Comparison of ENCODE assay signal across 1 cellular context in the genomic region with DNA sequence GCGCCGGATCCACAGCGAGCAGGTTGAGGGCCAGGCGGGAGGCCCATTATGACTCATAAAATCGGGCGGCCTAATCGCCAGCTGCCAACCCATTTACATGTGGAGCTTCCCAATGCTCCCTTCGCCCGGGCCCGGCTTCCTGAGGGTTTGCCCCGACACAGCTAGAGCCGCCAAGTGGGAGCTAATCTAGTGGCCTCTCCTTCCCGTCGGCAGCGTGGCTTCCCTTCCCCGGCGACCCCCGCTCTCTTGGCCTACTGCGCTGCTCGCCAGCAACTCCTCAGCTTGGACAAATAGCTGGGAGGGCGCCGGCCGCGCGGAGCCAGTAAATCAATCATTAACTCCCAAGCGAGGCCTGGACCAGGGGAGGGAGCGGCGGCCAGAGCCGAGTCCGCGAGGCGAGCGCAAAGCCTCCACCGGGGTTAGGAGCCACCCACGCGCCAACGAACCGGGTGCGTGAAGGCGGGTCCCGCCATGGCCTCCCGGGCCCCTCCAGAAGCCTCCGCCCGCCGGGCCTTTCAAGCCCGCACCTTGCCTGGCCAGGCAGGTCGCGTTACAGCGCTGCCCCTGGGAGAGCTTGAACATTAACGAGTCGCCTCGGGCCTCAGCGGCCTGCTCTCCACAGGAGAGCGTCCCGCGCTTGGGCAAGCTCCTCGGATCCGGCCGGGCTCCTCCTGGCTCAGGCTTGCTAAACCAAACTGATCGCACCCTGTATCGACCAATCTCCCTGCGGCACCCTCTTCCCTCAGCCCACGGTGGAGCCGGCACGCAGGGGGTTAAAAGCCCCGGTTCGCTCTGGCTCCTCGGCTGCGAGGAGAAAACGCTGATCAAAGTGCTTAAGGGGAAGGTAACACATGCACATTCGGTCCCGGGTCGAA.
A peak's percentile ranks its signal among the peaks of the same experiment; 100 is the strongest.
TF ChIP-seq lines count a peak whose summit lies in the region.

No MANE protein-coding gene starts in this region.

TF ChIP-seq in HEK293, 187 proteins besides CTCF, POLR2A, EP300 and RAD21 (continued from another document):
- TF ChIP-seq, protein P1, sequence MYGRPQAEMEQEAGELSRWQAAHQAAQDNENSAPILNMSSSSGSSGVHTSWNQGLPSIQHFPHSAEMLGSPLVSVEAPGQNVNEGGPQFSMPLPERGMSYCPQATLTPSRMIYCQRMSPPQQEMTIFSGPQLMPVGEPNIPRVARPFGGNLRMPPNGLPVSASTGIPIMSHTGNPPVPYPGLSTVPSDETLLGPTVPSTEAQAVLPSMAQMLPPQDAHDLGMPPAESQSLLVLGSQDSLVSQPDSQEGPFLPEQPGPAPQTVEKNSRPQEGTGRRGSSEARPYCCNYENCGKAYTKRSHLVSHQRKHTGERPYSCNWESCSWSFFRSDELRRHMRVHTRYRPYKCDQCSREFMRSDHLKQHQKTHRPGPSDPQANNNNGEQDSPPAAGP (tag by site-specific recombination; IDR thresholded peaks at IDR 0.05), result peak; percentile 33
- TF ChIP-seq ZNF621 (tag by site-specific recombination; IDR thresholded peaks at IDR 0.05) (no peak), ZNF155 (tag by site-specific recombination; IDR thresholded peaks at IDR 0.05) (no peak), ZNF146 (tag by site-specific recombination; IDR thresholded peaks at IDR 0.05) (no peak), ZNF514 (tag by site-specific recombination; IDR thresholded peaks at IDR 0.05) (no peak), ZNF423 (tag by site-specific recombination; IDR thresholded peaks at IDR 0.05) (peak; percentile 37; the same call in 1 of the 2 replicates), ZNF16 (tag by site-specific recombination; IDR thresholded peaks at IDR 0.05; ENCODE audit: low read depth) (no peak), ZNF549 (tag by site-specific recombination; IDR thresholded peaks at IDR 0.05) (no peak), ZNF544 (tag by site-specific recombination; IDR thresholded peaks at IDR 0.05) (no peak), ZNF23 (tag by site-specific recombination; IDR thresholded peaks at IDR 0.05; ENCODE audit: borderline replicate concordance) (no peak), ZNF626 (tag by site-specific recombination; IDR thresholded peaks at IDR 0.05) (no peak), ZNF394 (tag by site-specific recombination; IDR thresholded peaks at IDR 0.05; ENCODE audit: borderline replicate concordance) (peak; percentile 46; the same call in 1 of the 2 replicates), OSR2 (tag by site-specific recombination; IDR thresholded peaks at IDR 0.05) (peak; percentile 59), ZNF558 (tag by site-specific recombination; IDR thresholded peaks at IDR 0.05) (no peak), ZNF248 (tag by site-specific recombination; IDR thresholded peaks at IDR 0.05) (no peak), ZNF404 (tag by site-specific recombination; IDR thresholded peaks at IDR 0.05) (no peak), ZNF600 (tag by site-specific recombination; IDR thresholded peaks at IDR 0.05) (peak; percentile 56), ZNF239 (tag by site-specific recombination; IDR thresholded peaks at IDR 0.05) (no peak)
- TF ChIP-seq, protein P2, sequence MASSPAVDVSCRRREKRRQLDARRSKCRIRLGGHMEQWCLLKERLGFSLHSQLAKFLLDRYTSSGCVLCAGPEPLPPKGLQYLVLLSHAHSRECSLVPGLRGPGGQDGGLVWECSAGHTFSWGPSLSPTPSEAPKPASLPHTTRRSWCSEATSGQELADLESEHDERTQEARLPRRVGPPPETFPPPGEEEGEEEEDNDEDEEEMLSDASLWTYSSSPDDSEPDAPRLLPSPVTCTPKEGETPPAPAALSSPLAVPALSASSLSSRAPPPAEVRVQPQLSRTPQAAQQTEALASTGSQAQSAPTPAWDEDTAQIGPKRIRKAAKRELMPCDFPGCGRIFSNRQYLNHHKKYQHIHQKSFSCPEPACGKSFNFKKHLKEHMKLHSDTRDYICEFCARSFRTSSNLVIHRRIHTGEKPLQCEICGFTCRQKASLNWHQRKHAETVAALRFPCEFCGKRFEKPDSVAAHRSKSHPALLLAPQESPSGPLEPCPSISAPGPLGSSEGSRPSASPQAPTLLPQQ (tag by site-specific recombination; IDR thresholded peaks at IDR 0.05), result no peak
- TF ChIP-seq, protein P3, sequence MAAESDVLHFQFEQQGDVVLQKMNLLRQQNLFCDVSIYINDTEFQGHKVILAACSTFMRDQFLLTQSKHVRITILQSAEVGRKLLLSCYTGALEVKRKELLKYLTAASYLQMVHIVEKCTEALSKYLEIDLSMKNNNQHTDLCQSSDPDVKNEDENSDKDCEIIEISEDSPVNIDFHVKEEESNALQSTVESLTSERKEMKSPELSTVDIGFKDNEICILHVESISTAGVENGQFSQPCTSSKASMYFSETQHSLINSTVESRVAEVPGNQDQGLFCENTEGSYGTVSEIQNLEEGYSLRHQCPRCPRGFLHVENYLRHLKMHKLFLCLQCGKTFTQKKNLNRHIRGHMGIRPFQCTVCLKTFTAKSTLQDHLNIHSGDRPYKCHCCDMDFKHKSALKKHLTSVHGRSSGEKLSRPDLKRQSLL (tag by site-specific recombination; IDR thresholded peaks at IDR 0.05), result no peak
- TF ChIP-seq, protein P4, sequence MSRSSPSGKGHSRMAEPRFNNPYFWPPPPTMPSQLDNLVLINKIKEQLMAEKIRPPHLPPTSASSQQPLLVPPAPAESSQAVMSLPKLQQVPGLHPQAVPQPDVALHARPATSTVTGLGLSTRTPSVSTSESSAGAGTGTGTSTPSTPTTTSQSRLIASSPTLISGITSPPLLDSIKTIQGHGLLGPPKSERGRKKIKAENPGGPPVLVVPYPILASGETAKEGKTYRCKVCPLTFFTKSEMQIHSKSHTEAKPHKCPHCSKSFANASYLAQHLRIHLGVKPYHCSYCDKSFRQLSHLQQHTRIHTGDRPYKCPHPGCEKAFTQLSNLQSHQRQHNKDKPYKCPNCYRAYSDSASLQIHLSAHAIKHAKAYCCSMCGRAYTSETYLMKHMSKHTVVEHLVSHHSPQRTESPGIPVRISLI (tag by site-specific recombination; IDR thresholded peaks at IDR 0.05), result no peak
- TF ChIP-seq, protein P5, sequence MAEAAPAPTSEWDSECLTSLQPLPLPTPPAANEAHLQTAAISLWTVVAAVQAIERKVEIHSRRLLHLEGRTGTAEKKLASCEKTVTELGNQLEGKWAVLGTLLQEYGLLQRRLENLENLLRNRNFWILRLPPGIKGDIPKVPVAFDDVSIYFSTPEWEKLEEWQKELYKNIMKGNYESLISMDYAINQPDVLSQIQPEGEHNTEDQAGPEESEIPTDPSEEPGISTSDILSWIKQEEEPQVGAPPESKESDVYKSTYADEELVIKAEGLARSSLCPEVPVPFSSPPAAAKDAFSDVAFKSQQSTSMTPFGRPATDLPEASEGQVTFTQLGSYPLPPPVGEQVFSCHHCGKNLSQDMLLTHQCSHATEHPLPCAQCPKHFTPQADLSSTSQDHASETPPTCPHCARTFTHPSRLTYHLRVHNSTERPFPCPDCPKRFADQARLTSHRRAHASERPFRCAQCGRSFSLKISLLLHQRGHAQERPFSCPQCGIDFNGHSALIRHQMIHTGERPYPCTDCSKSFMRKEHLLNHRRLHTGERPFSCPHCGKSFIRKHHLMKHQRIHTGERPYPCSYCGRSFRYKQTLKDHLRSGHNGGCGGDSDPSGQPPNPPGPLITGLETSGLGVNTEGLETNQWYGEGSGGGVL (tag by site-specific recombination; IDR thresholded peaks at IDR 0.05), result no peak
- TF ChIP-seq, protein P6, sequence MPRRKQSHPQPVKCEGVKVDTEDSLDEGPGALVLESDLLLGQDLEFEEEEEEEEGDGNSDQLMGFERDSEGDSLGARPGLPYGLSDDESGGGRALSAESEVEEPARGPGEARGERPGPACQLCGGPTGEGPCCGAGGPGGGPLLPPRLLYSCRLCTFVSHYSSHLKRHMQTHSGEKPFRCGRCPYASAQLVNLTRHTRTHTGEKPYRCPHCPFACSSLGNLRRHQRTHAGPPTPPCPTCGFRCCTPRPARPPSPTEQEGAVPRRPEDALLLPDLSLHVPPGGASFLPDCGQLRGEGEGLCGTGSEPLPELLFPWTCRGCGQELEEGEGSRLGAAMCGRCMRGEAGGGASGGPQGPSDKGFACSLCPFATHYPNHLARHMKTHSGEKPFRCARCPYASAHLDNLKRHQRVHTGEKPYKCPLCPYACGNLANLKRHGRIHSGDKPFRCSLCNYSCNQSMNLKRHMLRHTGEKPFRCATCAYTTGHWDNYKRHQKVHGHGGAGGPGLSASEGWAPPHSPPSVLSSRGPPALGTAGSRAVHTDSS (tag by site-specific recombination; IDR thresholded peaks at IDR 0.05), result no peak
- TF ChIP-seq, protein P7, sequence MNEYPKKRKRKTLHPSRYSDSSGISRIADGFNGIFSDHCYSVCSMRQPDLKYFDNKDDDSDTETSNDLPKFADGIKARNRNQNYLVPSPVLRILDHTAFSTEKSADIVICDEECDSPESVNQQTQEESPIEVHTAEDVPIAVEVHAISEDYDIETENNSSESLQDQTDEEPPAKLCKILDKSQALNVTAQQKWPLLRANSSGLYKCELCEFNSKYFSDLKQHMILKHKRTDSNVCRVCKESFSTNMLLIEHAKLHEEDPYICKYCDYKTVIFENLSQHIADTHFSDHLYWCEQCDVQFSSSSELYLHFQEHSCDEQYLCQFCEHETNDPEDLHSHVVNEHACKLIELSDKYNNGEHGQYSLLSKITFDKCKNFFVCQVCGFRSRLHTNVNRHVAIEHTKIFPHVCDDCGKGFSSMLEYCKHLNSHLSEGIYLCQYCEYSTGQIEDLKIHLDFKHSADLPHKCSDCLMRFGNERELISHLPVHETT (tag by site-specific recombination; IDR thresholded peaks at IDR 0.05), result peak; percentile 25; the same call in 1 of the 2 replicates
